Comparison of ENCODE assay signal across 8 cellular contexts in genomic region chr1:51519048-51519856, GRCh38.
DNase-seq lines count a peak whose midpoint lies in the region; ATAC-seq and TF ChIP-seq lines count a peak whose summit lies in the region.

Gene EPS15 (minus strand): TSS chr1:51519266. CDS start chr1:51519231, 35 bp downstream.

- TF ChIP-seq CTCF in C4-2B (conservative IDR thresholded peaks at IDR 0.05), result no peak

- ATAC-seq in GM19328 (IDR thresholded peaks at IDR 0.05; ENCODE audit: unreplicated experiment) (peak; percentile 65), HG03520 (IDR thresholded peaks at IDR 0.05; ENCODE audit: unreplicated experiment) (peak; percentile 48)
- peak; percentile 63 for ATAC-seq in effector memory CD8-positive, alpha-beta T cell (replicated peaks)

- H3K4me3 Mint-ChIP-seq in effector memory CD8-positive, alpha-beta T cell, result peak within 1 kb of the TSS; percentile 96 to 100

- peaks cover 0 to 8% of the 10 kb centered on the region in 2 donors for H3K9me3 Mint-ChIP-seq in effector memory CD8-positive, alpha-beta T cell

- DNase-seq in NOMO-1 (lab: John Stamatoyannopoulos, UW; ENCODE audit: unreplicated experiment in 2 of 2) (peak; percentile 83 to 91), medulla oblongata (ENCODE audit: extremely low spot score) (peak; percentile 69)
- DNase-seq in activated CD8-positive, alpha-beta memory T cell treated with anti-CD3 and anti-CD28 coated beads for 48 hours (ENCODE audit: low read depth in 2 of 3, low spot score in 2 of 3), result peak; percentile 78 to 86 (median 84)
- DNase-seq in effector memory CD8-positive, alpha-beta T cell, result peak; percentile 74 to 80 (median 78)
- peak; percentile 81 to 90 (median 84) for DNase-seq in stimulated activated CD4-positive, alpha-beta T cell treated with anti-CD3 and anti-CD28 coated beads, TNF-alpha, amount 100 ng/mL, for 48 hours (ENCODE audit: low read depth in 3 of 3)

- no peaks in the 10 kb centered on the region for H3K27me3 Mint-ChIP-seq in effector memory CD8-positive, alpha-beta T cell

- peak within 1 kb of the TSS; percentile 97 to 98 for H3K27ac Mint-ChIP-seq in effector memory CD8-positive, alpha-beta T cell

- peaks cover 29% of the 10 kb centered on the region for H3K36me3 Mint-ChIP-seq in effector memory CD8-positive, alpha-beta T cell (ENCODE audit: insufficient read depth)

- peaks cover 52 to 54% of the 10 kb centered on the region in 2 donors for H3K4me1 Mint-ChIP-seq in effector memory CD8-positive, alpha-beta T cell (ENCODE audit: low read depth in 2 of 2)

- peak within 1 kb of the TSS; percentile 88 for H3K27ac ChIP-seq in C4-2B

Comparison
In these comparisons a context has a peak if more than half of its experiments do, and no peak if none do; other contexts are left out.
1. Peak in every context shown above with its lines: DNase-seq, ATAC-seq and H3K27ac ChIP-seq.